Comparison of ENCODE assay signal across 14 cellular contexts in genomic region chr10:84511106-84511505, GRCh38.
DNase-seq lines count a peak whose midpoint lies in the region; ATAC-seq, FAIRE-seq and TF ChIP-seq lines count a peak whose summit lies in the region.
"Had no signal": no experiment of that assay in that cellular context is flagged by ENCODE, and none has a peak within 500 bp of the region (broad histone marks: within the 10 kb centered on the region; RNA-seq: fewer than 3 reads in every experiment).

No MANE protein-coding gene starts in this region.

- H3K4me1 ChIP-seq in astrocyte (ENCODE audit: insufficient read depth, low read length) (peaks cover 11% of the 10 kb centered on the region), endothelial cell of umbilical vein (ENCODE audit: control insufficient read depth, extremely low read depth, insufficient read depth, low read length) (peaks cover 37% of the 10 kb centered on the region), ovary (ENCODE audit: insufficient read depth) (no peaks in the 10 kb centered on the region)
- H3K4me1 ChIP-seq: A549 had no signal

- TF ChIP-seq EP300 in ovary (IDR thresholded peaks at IDR 0.05) = no peak

- H3K27ac ChIP-seq in astrocyte (ENCODE audit: low read depth, low read length) (no peak overlapping the region), endothelial cell of umbilical vein (ENCODE audit: insufficient read depth, low read depth, low read length) (peak overlapping the region; percentile 94), ovary (no peak overlapping the region)
- H3K27ac ChIP-seq: A549, C4-2B had no signal

- no peaks in the 10 kb centered on the region for H3K27me3 Mint-ChIP-seq in T-helper 17 cell
- H3K27me3 Mint-ChIP-seq in astrocyte (ENCODE audit: low read depth, unreplicated experiment) = no peaks in the 10 kb centered on the region
- H3K27me3 Mint-ChIP-seq: CD4-positive, alpha-beta memory T cell; IgD-negative memory B cell had no signal

- WGBS in ovary, 3 donors = 17 to 41% (median 18%) methylated on average over 2 of the region's 2 CpGs

- TF ChIP-seq POLR2A in endothelial cell of umbilical vein (IDR thresholded peaks at IDR 0.05; ENCODE audit: low read depth, low read length) = no peak
- TF ChIP-seq POLR2A in ovary (IDR thresholded peaks at IDR 0.05) = no peak
- no peak for TF ChIP-seq POLR2A in GM12892 (IDR thresholded peaks at IDR 0.05; ENCODE audit: low read depth, low read length)

- H3K4me1 Mint-ChIP-seq in T-helper 17 cell = peaks cover 13% of the 10 kb centered on the region
- H3K4me1 Mint-ChIP-seq in astrocyte (ENCODE audit: low read depth, unreplicated experiment) = peaks cover 28% of the 10 kb centered on the region
- H3K4me1 Mint-ChIP-seq: IgD-negative memory B cell had no signal

- CTCF ChIA-PET in endothelial cell of umbilical vein (lab: Charles Lee) = interaction anchor here (1.0 to 3.7 kb wide), 13 partner anchors 10 to 246 kb away, joined by 3 to 26 read pairs (median 6); no protein-coding TSS in a partner anchor

- peak overlapping the region; percentile 84 for H3K27ac Mint-ChIP-seq in T-helper 17 cell
- H3K27ac Mint-ChIP-seq in astrocyte (ENCODE audit: unreplicated experiment) = peak overlapping the region; percentile 64
- H3K27ac Mint-ChIP-seq: IgD-negative memory B cell had no signal

- no peaks in the 10 kb centered on the region for H3K9me3 ChIP-seq in T-helper 17 cell (ENCODE audit: control insufficient read depth, low read length, poor library complexity, severe bottlenecking)
- no peaks in the 10 kb centered on the region for H3K9me3 ChIP-seq in astrocyte (ENCODE audit: insufficient read depth, low read depth, low read length)
- no peaks in the 10 kb centered on the region for H3K9me3 ChIP-seq in endothelial cell of umbilical vein (replicated peaks; ENCODE audit: control insufficient read depth, insufficient read depth, low read length)
- no peaks in the 10 kb centered on the region for H3K9me3 ChIP-seq in ovary
- H3K9me3 ChIP-seq: A549, BE2C had no signal

- FAIRE-seq in astrocyte (lab: Jason Lieb, UNC) (no peak), endothelial cell of umbilical vein (lab: Jason Lieb, UNC) (no peak), GM12892 (lab: Jason Lieb, UNC) (no peak)
- FAIRE-seq: A549, GM12878 had no signal

- H3K9ac ChIP-seq in astrocyte (ENCODE audit: low read length) (no peak overlapping the region), endothelial cell of umbilical vein (replicated peaks; ENCODE audit: extremely low read depth, insufficient read depth, low read length) (no peak overlapping the region)

- dilution Hi-C loops in endothelial cell of umbilical vein (cut with MboI; ENCODE audit: extremely low pct_ligation_motif_present, low sequenced_read_pairs) = no loop called here

- no TSS peak for BruUV-seq in endothelial cell of umbilical vein (replicated peaks; lab: Mats Ljungman, UMichigan)

- peaks cover 15% of the 10 kb centered on the region for H3K36me3 Mint-ChIP-seq in T-helper 17 cell (ENCODE audit: low read depth)
- peaks cover 11% of the 10 kb centered on the region for H3K36me3 Mint-ChIP-seq in astrocyte (ENCODE audit: low read depth, unreplicated experiment)

- intact Hi-C loops in endothelial cell of umbilical vein (cut with micrococcal nuclease) = loop anchor here (2.0 kb wide), 1 partner anchor 80 kb away; no protein-coding TSS in a partner anchor
- intact Hi-C loops in ovary (cut with DNase I) = no loop called here

- H3K79me2 ChIP-seq in astrocyte (ENCODE audit: insufficient read depth, low read length) (no peaks in the 10 kb centered on the region), endothelial cell of umbilical vein (ENCODE audit: control insufficient read depth, insufficient read depth, low read length) (no peaks in the 10 kb centered on the region)

- no peaks in the 10 kb centered on the region for H3K9me3 Mint-ChIP-seq in astrocyte (ENCODE audit: unreplicated experiment)
- H3K9me3 Mint-ChIP-seq: CD4-positive, alpha-beta memory T cell; IgD-negative memory B cell had no signal

- H3K27me3 ChIP-seq in astrocyte (ENCODE audit: insufficient read depth, low read length) (no peaks in the 10 kb centered on the region), endothelial cell of umbilical vein (ENCODE audit: control insufficient read depth in 2 of 2, insufficient read depth in 2 of 2, low read length in 2 of 2) (no peaks in the 10 kb centered on the region), ovary (no peaks in the 10 kb centered on the region)
- H3K27me3 ChIP-seq: BE2C had no signal

- no peaks in the 10 kb centered on the region for H3K9me1 ChIP-seq in endothelial cell of umbilical vein (replicated peaks; ENCODE audit: control insufficient read depth, extremely low read depth, insufficient read depth, low read length)

- peaks cover 16% of the 10 kb centered on the region for H3K36me3 ChIP-seq in astrocyte (ENCODE audit: insufficient read depth, low read length)
- H3K36me3 ChIP-seq in endothelial cell of umbilical vein (ENCODE audit: control insufficient read depth in 2 of 2, extremely low read depth in 1 of 2, insufficient read depth in 2 of 2, low read length in 2 of 2) = peaks cover 0 to 7% of the 10 kb centered on the region in 2 experiments
- H3K36me3 ChIP-seq in ovary = no peaks in the 10 kb centered on the region
- H3K36me3 ChIP-seq: BE2C had no signal

- H4K20me1 ChIP-seq in astrocyte (ENCODE audit: insufficient read depth, low read length) = no peaks in the 10 kb centered on the region
- H4K20me1 ChIP-seq in endothelial cell of umbilical vein (replicated peaks; ENCODE audit: control insufficient read depth, extremely low read depth, insufficient read depth, low read length) = no peaks in the 10 kb centered on the region

- no peak overlapping the region for H3K4me2 ChIP-seq in astrocyte (ENCODE audit: low read length)
- H3K4me2 ChIP-seq in endothelial cell of umbilical vein (ENCODE audit: insufficient read depth, low read length) = peak overlapping the region; percentile 54
- H3K4me2 ChIP-seq: A549 had no signal

- TF ChIP-seq CTCF in astrocyte (IDR thresholded peaks at IDR 0.05; ENCODE audit: insufficient read depth, low read depth, low read length) (no peak), endothelial cell of umbilical vein (IDR thresholded peaks at IDR 0.05; ENCODE audit: extremely low read depth in 1 of 2, insufficient read depth in 1 of 2, low read depth in 1 of 2, low read length in 2 of 2) (no peak), ovary (IDR thresholded peaks at IDR 0.05) (no peak)

- POLR2A ChIA-PET in endothelial cell of umbilical vein (lab: Charles Lee) = no interaction called here

- H3K4me3 ChIP-seq in astrocyte (ENCODE audit: insufficient read depth, low read depth, low read length) = no peak overlapping the region
- no peak overlapping the region for H3K4me3 ChIP-seq in endothelial cell of umbilical vein (replicated peaks in 1 of 3; ENCODE audit: insufficient read depth in 1 of 3, low read depth in 1 of 3, low read length in 3 of 3)
- no peak overlapping the region for H3K4me3 ChIP-seq in ovary
- H3K4me3 ChIP-seq: A549, GM12878 had no signal

- DNase-seq in T-helper 17 cell (no peak), astrocyte (ENCODE audit: low read depth) (no peak), endothelial cell of umbilical vein (ENCODE audit: low read depth, low spot score) (peak; percentile 69), ovary (no peak), GM12892 (ENCODE audit: insufficient read length) (no peak), NCI-H226 (no peak)
- no peak for DNase-seq in stimulated activated CD4-positive, alpha-beta T cell treated with anti-CD3 and anti-CD28 coated beads, Interleukin-15, amount 100 ng/mL, for 24 hours
- DNase-seq: BE2C; CD4-positive, alpha-beta memory T cell; DMS79 had no signal

- H2AFZ ChIP-seq in astrocyte (ENCODE audit: low read depth, low read length) = no peak overlapping the region
- H2AFZ ChIP-seq in endothelial cell of umbilical vein (ENCODE audit: low read depth, low read length) = no peak overlapping the region

- ATAC-seq in T-helper 17 cell = no peak
- ATAC-seq: A549, GM12878 had no signal

- H3K4me3 Mint-ChIP-seq in T-helper 17 cell (no peak overlapping the region), astrocyte (ENCODE audit: unreplicated experiment) (no peak overlapping the region)
- H3K4me3 Mint-ChIP-seq: CD4-positive, alpha-beta memory T cell; IgD-negative memory B cell had no signal

TF ChIP-seq in endothelial cell of umbilical vein, 7 proteins besides CTCF, POLR2A, EP300 and RAD21:
- TF ChIP-seq POLR2AphosphoS5 (IDR thresholded peaks at IDR 0.05; ENCODE audit: insufficient read depth, low read depth, low read length) (no peak), EZH2 (IDR thresholded peaks at IDR 0.05; ENCODE audit: borderline replicate concordance, low read depth, low read length, severe bottlenecking) (no peak), FOS (IDR thresholded peaks at IDR 0.05; ENCODE audit: borderline replicate concordance, insufficient read depth, low read length) (peak; percentile 34)
TF ChIP-seq in endothelial cell of umbilical vein: peak in this region for 1.
